In the genomic region with DNA sequence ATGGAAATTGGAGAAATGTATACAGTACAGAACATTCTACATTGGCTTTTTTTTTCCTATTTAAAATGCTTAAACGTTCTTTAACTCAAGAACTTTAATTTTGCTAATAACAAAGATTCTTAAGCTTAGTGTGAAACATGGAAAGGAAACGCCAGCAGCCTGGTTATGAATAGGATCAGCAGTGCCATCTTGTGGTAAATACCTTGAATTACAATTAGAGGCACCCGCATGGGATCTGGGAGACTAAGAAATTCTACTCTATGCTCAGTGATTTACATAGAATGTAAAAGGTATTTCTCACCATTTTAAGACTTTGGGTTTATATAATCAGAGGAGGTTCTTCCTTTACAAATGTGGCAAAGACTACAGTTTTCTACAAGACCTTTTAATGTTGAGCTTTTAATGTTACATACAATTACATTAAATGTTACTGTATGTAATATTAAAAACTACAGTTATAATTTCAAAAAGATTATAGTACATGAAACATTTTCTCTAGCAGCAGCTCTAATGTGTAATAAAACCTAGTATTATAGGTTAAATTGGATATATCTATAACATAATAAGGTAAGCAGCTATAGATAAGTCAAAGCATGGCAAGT, we compare ENCODE assay signal across 8 cellular contexts. TPM values are rescaled to one million over a fixed set of nuclear protein-coding genes. Genes with fewer than 3 reads are reported as not detected.
DNase-seq lines count a peak whose midpoint lies in the region; ATAC-seq, FAIRE-seq and TF ChIP-seq lines count a peak whose summit lies in the region.

No MANE protein-coding gene starts in this region.

- H3K4me1 Mint-ChIP-seq in mesothelial cell of epicardium = peaks cover 8% of the 10 kb centered on the region

- no peaks in the 10 kb centered on the region for H3K27me3 ChIP-seq in dorsolateral prefrontal cortex

- peak; percentile 95 for FAIRE-seq in A204.1 (lab: Jason Lieb, UNC)

- H3K9me3 Mint-ChIP-seq in mesothelial cell of epicardium = peaks cover 20% of the 10 kb centered on the region

- H3K27ac ChIP-seq in dorsolateral prefrontal cortex = no peak overlapping the region

- no peak for ATAC-seq in GM19328 (IDR thresholded peaks at IDR 0.05; ENCODE audit: unreplicated experiment)

- no peaks in the 10 kb centered on the region for H3K27me3 Mint-ChIP-seq in mesothelial cell of epicardium (ENCODE audit: low read depth)

- H3K4me3 ChIP-seq in Jurkat, Clone E6-1 (ENCODE audit: low read length) = no peak overlapping the region
- no peak overlapping the region for H3K4me3 ChIP-seq in dorsolateral prefrontal cortex

- intact Hi-C loops in dorsolateral prefrontal cortex (cut with DNase I) = loop anchor here in 1 of 2 donors (10.0 kb wide), 1 partner anchor 230 kb away; no protein-coding TSS in a partner anchor

- DNase-seq in EH (ENCODE audit: low read depth) (peak; percentile 60), SIG-M5 (lab: John Stamatoyannopoulos, UW) (peak; percentile 30), dorsolateral prefrontal cortex (no peak), mesothelial cell of epicardium (ENCODE audit: low spot score in 2 of 2, unreplicated experiment in 2 of 2) (no peak), NCI-H1436 (lab: John Stamatoyannopoulos, UW) (no peak)
- DNase-seq in Jurkat, Clone E6-1 (ENCODE audit: low read depth, low spot score) = peak; percentile 48

- no peak overlapping the region for H3K4me3 Mint-ChIP-seq in mesothelial cell of epicardium

- no peak overlapping the region for H3K27ac Mint-ChIP-seq in mesothelial cell of epicardium

- H3K36me3 Mint-ChIP-seq in mesothelial cell of epicardium = peaks cover 8% of the 10 kb centered on the region

- TF ChIP-seq CTCF in dorsolateral prefrontal cortex (IDR thresholded peaks at IDR 0.05 in 54 of 56, conservative IDR thresholded peaks at IDR 0.05 in 2 of 56; ENCODE audit: low read depth in 1 of 56, partially characterized antibody in 56 of 56) (peak; percentile 46 to 86 (median 71)), mesothelial cell of epicardium (IDR thresholded peaks at IDR 0.05; ENCODE audit: unreplicated experiment) (peak; percentile 68)

RNA-seq across cellular contexts. Expression of gene APOBEC4, which starts 32.1 kb away (rescaled TPM):
- not detected for polyA plus RNA-seq in Jurkat, Clone E6-1 (2012; ENCODE audit: insufficient read depth, insufficient read length)
- total RNA-seq in dorsolateral prefrontal cortex (not detected), mesothelial cell of epicardium (not detected in 3 replicates)

RNA-seq across cellular contexts. Expression of gene ARPC5, which starts 49.6 kb away (rescaled TPM):
- 418 TPM for polyA plus RNA-seq in Jurkat, Clone E6-1 (2012; ENCODE audit: insufficient read depth, insufficient read length)
- total RNA-seq in dorsolateral prefrontal cortex (10 to 100 TPM; 31.6 to 78.5 (median 50.0) TPM), mesothelial cell of epicardium (72.9 to 75.7 TPM (median 73.9 TPM) in 3 replicates)

Comparison
In these comparisons a context has a peak if more than half of its experiments do, and no peak if none do; other contexts are left out.
1. DNase-seq: peak in EH (single experiment), Jurkat, Clone E6-1 (single experiment) and SIG-M5 (single experiment); none in dorsolateral prefrontal cortex (0 of 10), mesothelial cell of epicardium (0 of 2) and NCI-H1436 (single experiment).